ENCODE assay signal across 9 cellular contexts in genomic region chr1:26538480-26539412, GRCh38. TPM values are rescaled to one million over a fixed set of nuclear protein-coding genes. Genes with fewer than 3 reads are reported as not detected.
DNase-seq lines count a peak whose midpoint lies in the region; ATAC-seq, FAIRE-seq and TF ChIP-seq lines count a peak whose summit lies in the region.
"Had no signal": no experiment of that assay in that cellular context is flagged by ENCODE, and none has a peak within 500 bp of the region (broad histone marks: within the 10 kb centered on the region; RNA-seq: fewer than 3 reads in every experiment).

No MANE protein-coding gene starts in this region.

- no peak for ATAC-seq in HG03280 (IDR thresholded peaks at IDR 0.05; ENCODE audit: unreplicated experiment)

- H3K27ac ChIP-seq in SJCRH30 (no peak overlapping the region), angular gyrus (ENCODE audit: low read depth, low read length) (peak overlapping the region; percentile 67), liver (ENCODE audit: low read depth in 1 of 2, low read length in 2 of 2) (no peak overlapping the region), thyroid gland (no peak overlapping the region)

- H3K9me3 ChIP-seq in SJCRH30 (replicated peaks) = no peaks in the 10 kb centered on the region
- no peaks in the 10 kb centered on the region for H3K9me3 ChIP-seq in liver (ENCODE audit: control insufficient read depth in 4 of 4, low read length in 3 of 4)
- H3K9me3 ChIP-seq in thyroid gland = no peaks in the 10 kb centered on the region

- intact Hi-C loops in thyroid gland (cut with DNase I) = no loop called here

- peaks cover 34% of the 10 kb centered on the region for H3K4me1 ChIP-seq in SJCRH30
- peaks cover 0 to 6% (median 2%) of the 10 kb centered on the region in 4 donors for H3K4me1 ChIP-seq in liver (ENCODE audit: control insufficient read depth in 4 of 4, insufficient read depth in 4 of 4, low read length in 3 of 4)
- H3K4me1 ChIP-seq in thyroid gland = peaks cover 3 to 29% of the 10 kb centered on the region in 2 donors

- H3K4me3 ChIP-seq in SJCRH30 (no peak overlapping the region), liver (ENCODE audit: low read depth in 1 of 3, low read length in 3 of 3) (no peak overlapping the region), thyroid gland (replicated peaks in 1 of 3) (no peak overlapping the region)

- H3K9ac ChIP-seq in liver (ENCODE audit: low read depth in 1 of 2, low read length in 2 of 2) = no peak overlapping the region

- TF ChIP-seq POLR2A in GM12891 (IDR thresholded peaks at IDR 0.05; ENCODE audit: low read depth, low read length) (no peak), thyroid gland (IDR thresholded peaks at IDR 0.05) (no peak)

- peak; percentile 52 for FAIRE-seq in GM12891 (lab: Jason Lieb, UNC)
- FAIRE-seq: islet of Langerhans had no signal

- TF ChIP-seq CTCF in liver (IDR thresholded peaks at IDR 0.05; ENCODE audit: low read depth, low read length, missing input control) = peak; percentile 38
- peak in 4 of 6 experiments; percentile 7 to 37 (median 18) for TF ChIP-seq CTCF in thyroid gland (IDR thresholded peaks at IDR 0.05)

- H3K36me3 ChIP-seq in SJCRH30 = no peaks in the 10 kb centered on the region
- H3K36me3 ChIP-seq in liver (ENCODE audit: control insufficient read depth in 4 of 4, insufficient read depth in 3 of 4, low read depth in 1 of 4, low read length in 3 of 4) = no peaks in the 10 kb centered on the region
- peaks cover 0 to 11% of the 10 kb centered on the region in 2 donors for H3K36me3 ChIP-seq in thyroid gland

- WGBS in liver = 78% methylated on average over 14 of the region's 14 CpGs
- WGBS in thyroid gland, 2 donors = 81 to 86% methylated on average over 11 to 14 of the region's 14 CpGs

- TF ChIP-seq RAD21 in liver (IDR thresholded peaks at IDR 0.05) = peak in 1 of 2 donors; percentile 71

- H3K27me3 ChIP-seq in SJCRH30 (no peaks in the 10 kb centered on the region), liver (ENCODE audit: control insufficient read depth in 4 of 4, insufficient read depth in 4 of 4, low read length in 3 of 4) (no peaks in the 10 kb centered on the region), thyroid gland (no peaks in the 10 kb centered on the region)

- DNase-seq in AG08395 (ENCODE audit: low spot score) = peak; percentile 61
- no peak for DNase-seq in GM12891 (ENCODE audit: insufficient read length, low spot score)
- peak; percentile 60 to 69 for DNase-seq in SJCRH30
- DNase-seq in thyroid gland = peak; percentile 31 to 44
- DNase-seq in NCI-H2029 (lab: John Stamatoyannopoulos, UW) = no peak

TF ChIP-seq in GM12891, 5 proteins besides CTCF, POLR2A, EP300 and RAD21:
- TF ChIP-seq PAX5 (IDR thresholded peaks at IDR 0.05; ENCODE audit: insufficient read depth, low read length, severe bottlenecking) (no peak), SPI1 (IDR thresholded peaks at IDR 0.05; ENCODE audit: low read depth, low read length) (no peak), POLR2AphosphoS5 (IDR thresholded peaks at IDR 0.05; ENCODE audit: low read depth, low read length) (no peak), POU2F2 (IDR thresholded peaks at IDR 0.05; ENCODE audit: low read depth, low read length) (no peak), TAF1 (IDR thresholded peaks at IDR 0.05; ENCODE audit: low read depth, low read length) (no peak)
TF ChIP-seq in GM12891: peak in this region for 0.

TF ChIP-seq in liver, 16 proteins besides CTCF, POLR2A, EP300 and RAD21:
- no peak for TF ChIP-seq MAX (IDR thresholded peaks at IDR 0.05)
- no peak for TF ChIP-seq RXRA (IDR thresholded peaks at IDR 0.05)
- TF ChIP-seq EGR1 (IDR thresholded peaks at IDR 0.05; ENCODE audit: low read depth in 2 of 2) = no peak
- no peak for TF ChIP-seq TAF1 (conservative IDR thresholded peaks at IDR 0.05)
- no peak for TF ChIP-seq FOXA2 (IDR thresholded peaks at IDR 0.05)
- TF ChIP-seq ZBTB33 (IDR thresholded peaks at IDR 0.05) = no peak

RNA-seq across cellular contexts. Expression of gene RPS6KA1, which starts 9.2 kb away (rescaled TPM):
- 86.7 TPM for polyA plus RNA-seq in GM12891 (2012; ENCODE audit: low read depth, missing spikeins)
- 22.5 and 22.7 TPM in 2 replicates for total RNA-seq in SJCRH30 (2014; rRNA removed; shearing (Covaris generic))
- total RNA-seq in liver (10 to 100 TPM in 1 of 2 donors, 1 to 10 TPM in 1; 9.7 to 26.8 TPM), thyroid gland (10 to 100 TPM; 55.8 to 98.6 (median 76.3) TPM)
- 1 to 10 TPM; 4.0 to 5.1 TPM for polyA plus RNA-seq in liver

Comparison
In these comparisons a context has a peak if more than half of its experiments do, and no peak if none do; other contexts are left out.
1. DNase-seq: peak in AG08395 (single experiment), SJCRH30 (2 of 2) and thyroid gland (2 of 2); none in GM12891 (single experiment) and NCI-H2029 (single experiment).